ENCODE assay signal across 1 cellular context in genomic region chr1:179300112-179300511, GRCh38.
TF ChIP-seq lines count a peak whose summit lies in the region.

No MANE protein-coding gene starts in this region.

TF ChIP-seq in SK-N-SH, 30 proteins besides CTCF, POLR2A, EP300 and RAD21 (continued from another document):
- TF ChIP-seq REST (IDR thresholded peaks at IDR 0.05; ENCODE audit: low read depth, low read length) (no peak), POLR2AphosphoS5 (IDR thresholded peaks at IDR 0.05; ENCODE audit: low read depth, low read length) (no peak), YY1 (IDR thresholded peaks at IDR 0.05; ENCODE audit: low read depth) (no peak), ELF1 (IDR thresholded peaks at IDR 0.05) (no peak), NRF1 (IDR thresholded peaks at IDR 0.05; ENCODE audit: low read depth, low read length) (no peak), FOXJ3 (CRISPR knock-in tag; IDR thresholded peaks at IDR 0.05) (no peak), GATA2 (CRISPR knock-in tag; IDR thresholded peaks at IDR 0.05) (no peak), USF1 (IDR thresholded peaks at IDR 0.05; ENCODE audit: borderline replicate concordance, low read depth) (no peak), FOSL2 (IDR thresholded peaks at IDR 0.05; ENCODE audit: borderline replicate concordance, low read depth) (no peak), CHD2 (IDR thresholded peaks at IDR 0.05; ENCODE audit: low read length, partially characterized antibody) (no peak), USF2 (IDR thresholded peaks at IDR 0.05; ENCODE audit: borderline replicate concordance, low read depth, low read length) (no peak)
